ENCODE assay signal across 8 cellular contexts in genomic region chr2:191677646-191678436, GRCh38. TPM values are rescaled to one million over a fixed set of nuclear protein-coding genes. Genes with fewer than 3 reads are reported as not detected.
DNase-seq lines count a peak whose midpoint lies in the region; ATAC-seq and TF ChIP-seq lines count a peak whose summit lies in the region.

Gene NABP1 (plus strand): TSS chr2:191678136. CDS start chr2:191678615, 479 bp downstream.

- POLR2A ChIA-PET in PC-3 (lab: Charles Lee; ENCODE audit: unreplicated experiment): interaction anchor here (0.5 to 4.6 kb wide), 19 partner anchors 8 to 931 kb away, joined by 3 to 52 read pairs (median 4); no protein-coding TSS in a partner anchor

- CTCF ChIA-PET in PC-3 (lab: Charles Lee): interaction anchor here (0.7 to 1.6 kb wide), 3 partner anchors 107 to 300 kb away, joined by 3 to 5 read pairs (median 4); no protein-coding TSS in a partner anchor

- H2AFZ ChIP-seq in PC-3 (ENCODE audit: low read length): peak within 1 kb of the TSS; percentile 42

- H3K4me2 ChIP-seq in PC-3 (ENCODE audit: low read length): peak within 1 kb of the TSS; percentile 95

- no peaks in the 10 kb centered on the region for H3K9me2 ChIP-seq in PC-3 (replicated peaks; ENCODE audit: low read length)

- H3K9ac ChIP-seq in PC-3 (ENCODE audit: low read length): peak within 1 kb of the TSS; percentile 98

- DNase-seq in DMS153 treated with DMSO at 0.1 percent for 48 hours (lab: John Stamatoyannopoulos, UW; ENCODE audit: unreplicated experiment) (peak; percentile 92), PC-3 (peak; percentile 97), activated T-cell treated with anti-CD3 and anti-CD28 coated beads for 4 hours (peak; percentile 98), epithelial cell of esophagus (ENCODE audit: low read depth) (peak; percentile 99), mucosa of descending colon (peak; percentile 99 to 100 (median 99))
- DNase-seq in Jurkat, Clone E6-1 (ENCODE audit: low read depth, low spot score): peak; percentile 93
- DNase-seq in stimulated activated CD8-positive, alpha-beta memory T cell treated with anti-CD3 and anti-CD28 coated beads, Interleukin-4, amount 100 ng/mL, for 1 hour (ENCODE audit: low read depth in 2 of 2, low spot score in 1 of 2): peak; percentile 97 to 99

- H3K9me3 ChIP-seq in PC-3 (ENCODE audit: low read length): no peaks in the 10 kb centered on the region
- no peaks in the 10 kb centered on the region for H3K9me3 ChIP-seq in mucosa of descending colon

- intact Hi-C loops in PC-3 (cut with micrococcal nuclease) (loop anchor here (1.0 to 2.0 kb wide), 2 partner anchors 31 to 40 kb away; no protein-coding TSS in a partner anchor), mucosa of descending colon (cut with DNase I, micrococcal nuclease) (no loop called here)

- no peaks in the 10 kb centered on the region for H3F3A ChIP-seq in PC-3 (ENCODE audit: low read length, unreplicated experiment)

- peaks cover 22% of the 10 kb centered on the region for H4K20me1 ChIP-seq in PC-3 (ENCODE audit: low read length)

- H3K36me3 ChIP-seq in PC-3 (ENCODE audit: low read depth, low read length) (peaks cover 24% of the 10 kb centered on the region), mucosa of descending colon (ENCODE audit: low read depth) (no peaks in the 10 kb centered on the region)

- peak within 1 kb of the TSS; percentile 93 for H3K27ac ChIP-seq in PC-3 (ENCODE audit: low read length)

- H3K27me3 ChIP-seq in PC-3 (ENCODE audit: low read length): no peaks in the 10 kb centered on the region

- TF ChIP-seq CTCF in PC-3 (conservative IDR thresholded peaks at IDR 0.05; ENCODE audit: low read depth, low read length): no peak
- TF ChIP-seq CTCF in epithelial cell of esophagus (IDR thresholded peaks at IDR 0.05; ENCODE audit: insufficient read depth, low read depth, low read length, missing control alignments): no peak
- TF ChIP-seq CTCF in mucosa of descending colon (IDR thresholded peaks at IDR 0.05): no peak

- no TSS peak for BruUV-seq in PC-3 (replicated peaks; lab: Mats Ljungman, UMichigan)

- peak within 1 kb of the TSS; percentile 78 for H3K4me3 ChIP-seq in Jurkat, Clone E6-1 (ENCODE audit: low read length)
- H3K4me3 ChIP-seq in PC-3 (ENCODE audit: low read length): peak within 1 kb of the TSS; percentile 80
- peak within 1 kb of the TSS; percentile 74 for H3K4me3 ChIP-seq in epithelial cell of esophagus (ENCODE audit: low read length)
- peak within 1 kb of the TSS; percentile 11 for H3K4me3 ChIP-seq in mucosa of descending colon

- peaks cover 23% of the 10 kb centered on the region for H3K4me1 ChIP-seq in PC-3 (ENCODE audit: insufficient read depth, low read length)
- peaks cover 8% of the 10 kb centered on the region for H3K4me1 ChIP-seq in mucosa of descending colon (ENCODE audit: low read depth)

- H3K79me2 ChIP-seq in PC-3 (ENCODE audit: low read length): peaks cover 52% of the 10 kb centered on the region

- ATAC-seq in GM21619 (IDR thresholded peaks at IDR 0.05; ENCODE audit: unreplicated experiment): peak; percentile 58
- peak; percentile 82 for ATAC-seq in PC-3
- ATAC-seq in mucosa of descending colon: peak; percentile 97

RNA-seq across cellular contexts. Expression of gene NABP1, which starts in this region (rescaled TPM):
- 11.1 TPM for polyA plus RNA-seq in Jurkat, Clone E6-1 (2012; ENCODE audit: insufficient read depth, insufficient read length)
- total RNA-seq in PC-3 (2014; rRNA removed) (45.4 and 56.8 TPM in 2 replicates), mucosa of descending colon (10 to 100 TPM; 22.1 to 29.8 (median 27.6) TPM)

Comparison
In these comparisons a context has a peak if more than half of its experiments do, and no peak if none do; other contexts are left out.
1. Peak in every context shown above with its lines: DNase-seq, ATAC-seq, H3K4me3 ChIP-seq and H3K27ac ChIP-seq.
2. H3K4me3 ChIP-seq: peak in every context shown above with its lines; median percentile 80 in PC-3; 78 in Jurkat, Clone E6-1; 74 in epithelial cell of esophagus; 11 in mucosa of descending colon.